ENCODE assay signal across 15 cellular contexts in the genomic region with DNA sequence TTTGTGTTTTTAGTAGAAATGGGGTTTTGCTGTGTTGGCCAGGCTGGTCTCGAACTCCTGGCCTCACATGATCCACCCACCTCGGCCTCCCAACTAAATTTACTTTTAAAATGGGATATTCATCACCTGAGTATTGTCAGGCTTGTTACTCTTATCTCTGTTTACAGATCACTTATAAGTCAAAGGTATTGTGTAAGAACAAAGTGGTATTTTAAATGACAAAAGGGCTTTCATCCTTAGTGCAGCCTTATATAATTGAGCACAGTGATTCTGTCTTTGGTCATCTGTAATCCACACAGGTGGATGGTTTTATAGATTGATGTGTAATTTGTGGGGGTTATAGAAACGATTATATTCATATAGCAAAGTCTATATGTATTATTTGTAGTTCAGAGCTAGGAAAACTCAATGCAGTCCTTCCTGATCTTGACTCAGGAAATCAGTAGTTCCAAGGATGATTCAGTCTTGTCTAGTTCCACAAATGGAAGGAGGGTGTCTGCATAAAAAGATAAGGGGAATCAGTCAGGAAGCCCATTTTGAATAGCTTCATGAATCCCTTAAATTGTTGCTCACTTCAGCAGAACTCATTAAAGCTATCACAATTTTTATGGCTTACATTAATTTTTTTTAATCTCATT. TPM values are rescaled to one million over a fixed set of nuclear protein-coding genes. Genes with fewer than 3 reads are reported as not detected.
DNase-seq lines count a peak whose midpoint lies in the region; ATAC-seq, FAIRE-seq and TF ChIP-seq lines count a peak whose summit lies in the region.
"Had no signal": no experiment of that assay in that cellular context is flagged by ENCODE, and none has a peak within 500 bp of the region (broad histone marks: within the 10 kb centered on the region; RNA-seq: fewer than 3 reads in every experiment).

No MANE protein-coding gene starts in this region.

- peaks cover 4% of the 10 kb centered on the region for H3K4me1 Mint-ChIP-seq in central memory CD8-positive, alpha-beta T cell
- no peaks in the 10 kb centered on the region for H3K4me1 Mint-ChIP-seq in stimulated activated naive B cell treated with anti-CD40 and anti-IgM and Interleukin-4, amounts not matched to agents 10 μg/mL and 1 μg/mL and 100 μg/mL, for 72 hours

- H3K4me3 ChIP-seq in HepG2 (replicated peaks in 1 of 3; ENCODE audit: insufficient read depth in 1 of 3, low read depth in 2 of 3, low read length in 3 of 3) (no peak overlapping the region), right lobe of liver (no peak overlapping the region)

- in situ Hi-C loops in HepG2 (cut with HindIII; ENCODE audit: extremely low pct_ligation_motif_present, low pct_unique_long_range_greater_than_20kb), result no loop called here

- TF ChIP-seq POLR2A in HepG2 (IDR thresholded peaks at IDR 0.05; ENCODE audit: insufficient read depth in 1 of 2, low read depth in 2 of 2, low read length in 2 of 2) (no peak), right lobe of liver (IDR thresholded peaks at IDR 0.05) (no peak)

- DNase-seq in HepG2 (ENCODE audit: low spot score) (peak; percentile 28), right lobe of liver (no peak), NCI-H69 (lab: John Stamatoyannopoulos, UW) (peak; percentile 5), A172 (ENCODE audit: low spot score) (no peak)
- DNase-seq in central memory CD8-positive, alpha-beta T cell (ENCODE audit: low spot score in 2 of 2), result no peak
- no peak for DNase-seq in stimulated activated naive B cell treated with anti-CD40 and anti-IgM and Interleukin-4, amounts not matched to agents 10 μg/mL and 1 μg/mL and 100 μg/mL, for 72 hours
- DNase-seq: CD4-positive, CD25-positive, alpha-beta regulatory T cell; NCI-H1694 treated with DMSO at 0.1 percent for 48 hours; NCI-H82; SHP77 had no signal

- H3K36me3 ChIP-seq in HepG2 (replicated peaks in 1 of 2; ENCODE audit: control insufficient read depth in 1 of 2, insufficient read depth in 2 of 2, low read length in 2 of 2), result peaks cover 2 to 21% of the 10 kb centered on the region in 2 experiments; a peak in 4 of 5 replicates
- peaks cover 0 to 41% (median 14%) of the 10 kb centered on the region in 4 donors for H3K36me3 ChIP-seq in right lobe of liver

- no peaks in the 10 kb centered on the region for H3K79me2 ChIP-seq in HepG2 (ENCODE audit: insufficient read depth, low read length)

- H3K4me3 Mint-ChIP-seq in central memory CD8-positive, alpha-beta T cell, result no peak overlapping the region
- H3K4me3 Mint-ChIP-seq in stimulated activated naive B cell treated with anti-CD40 and anti-IgM and Interleukin-4, amounts not matched to agents 10 μg/mL and 1 μg/mL and 100 μg/mL, for 72 hours, result no peak overlapping the region
- H3K4me3 Mint-ChIP-seq: CD4-positive, CD25-positive, alpha-beta regulatory T cell; T-helper 1 cell treated with Interleukin-12 subunit alpha and Interleukin-12 subunit beta and Interleukin-4 antibody, amounts not matched to agents 30 μg/mL and 1 μg/mL, for 36 hours had no signal

- TF ChIP-seq EP300 in HepG2 (IDR thresholded peaks at IDR 0.05; ENCODE audit: low read depth in 2 of 2, low read length in 2 of 2) (no peak), HepG2 (CRISPR knock-in tag; IDR thresholded peaks at IDR 0.05; ENCODE audit: borderline replicate concordance) (no peak)

- H3K4me1 ChIP-seq in HepG2 (ENCODE audit: insufficient read depth, low read length), result peaks cover 8% of the 10 kb centered on the region
- H3K4me1 ChIP-seq in right lobe of liver, result no peaks in the 10 kb centered on the region

- peaks cover 51% of the 10 kb centered on the region for H3K36me3 Mint-ChIP-seq in central memory CD8-positive, alpha-beta T cell (ENCODE audit: insufficient read depth)
- H3K36me3 Mint-ChIP-seq in stimulated activated naive B cell treated with anti-CD40 and anti-IgM and Interleukin-4, amounts not matched to agents 10 μg/mL and 1 μg/mL and 100 μg/mL, for 72 hours, result peaks cover 39 to 53% of the 10 kb centered on the region in 2 donors

- no peak overlapping the region for H2AFZ ChIP-seq in HepG2 (ENCODE audit: low read length)

- H3K27ac Mint-ChIP-seq in central memory CD8-positive, alpha-beta T cell (ENCODE audit: low read depth), result peak overlapping the region; percentile 22
- H3K27ac Mint-ChIP-seq in stimulated activated naive B cell treated with anti-CD40 and anti-IgM and Interleukin-4, amounts not matched to agents 10 μg/mL and 1 μg/mL and 100 μg/mL, for 72 hours, result peak overlapping the region; percentile 20
- H3K27ac Mint-ChIP-seq: CD4-positive, CD25-positive, alpha-beta regulatory T cell; T-helper 1 cell treated with Interleukin-12 subunit alpha and Interleukin-12 subunit beta and Interleukin-4 antibody, amounts not matched to agents 30 μg/mL and 1 μg/mL, for 36 hours had no signal

- WGBS in HepG2 (ENCODE audit: low lambda C conversion rate), result 82% methylated on average over 3 of the region's 3 CpGs
- whole genome bisulfite sequencing in right lobe of liver (ENCODE audit: insufficient coverage, low coverage, low lambda C conversion rate, missing lambda C conversion rate), result 95% methylated on average over 3 of the region's 3 CpGs

- no peak overlapping the region for H3K9ac ChIP-seq in HepG2 (ENCODE audit: insufficient read depth, low read depth, low read length)

- intact Hi-C loops in HepG2 (cut with micrococcal nuclease; ENCODE audit: unreplicated experiment), result no loop called here
- intact Hi-C loops in right lobe of liver (cut with DNase I), result no loop called here

- no peaks in the 10 kb centered on the region for H4K20me1 ChIP-seq in HepG2 (ENCODE audit: insufficient read depth, low read length)

- CTCF ChIA-PET in HepG2 (lab: Yijun Ruan, JAX; ENCODE audit: low intra/inter-chr PET ratio, low total read pairs), result no interaction called here

- H3K4me2 ChIP-seq in HepG2 (ENCODE audit: low read depth, low read length), result no peak overlapping the region

- FAIRE-seq in HepG2 (lab: Jason Lieb, UNC), result no peak
- FAIRE-seq: RCC 7860 had no signal

- H3K9me3 ChIP-seq in HepG2 (ENCODE audit: low read length), result peaks cover 16% of the 10 kb centered on the region
- no peaks in the 10 kb centered on the region for H3K9me3 ChIP-seq in right lobe of liver

- H3K27me3 Mint-ChIP-seq in central memory CD8-positive, alpha-beta T cell, result no peaks in the 10 kb centered on the region
- no peaks in the 10 kb centered on the region for H3K27me3 Mint-ChIP-seq in stimulated activated naive B cell treated with anti-CD40 and anti-IgM and Interleukin-4, amounts not matched to agents 10 μg/mL and 1 μg/mL and 100 μg/mL, for 72 hours
- H3K27me3 Mint-ChIP-seq: CD4-positive, CD25-positive, alpha-beta regulatory T cell had no signal

- TF ChIP-seq CTCF in HepG2 (CRISPR knock-in tag; IDR thresholded peaks at IDR 0.05) (no peak), right lobe of liver (IDR thresholded peaks at IDR 0.05) (no peak)

- ATAC-seq in HepG2 (no peak), right lobe of liver (no peak), HG03039 (IDR thresholded peaks at IDR 0.05; ENCODE audit: unreplicated experiment) (no peak), HG03280 (IDR thresholded peaks at IDR 0.05; ENCODE audit: unreplicated experiment) (no peak)
- no peak for ATAC-seq in central memory CD8-positive, alpha-beta T cell (replicated peaks; ENCODE audit: extremely low read depth, poor library complexity, severe bottlenecking)
- no peak for ATAC-seq in stimulated activated naive B cell treated with anti-CD40 and anti-IgM and Interleukin-4, amounts not matched to agents 10 μg/mL and 1 μg/mL and 100 μg/mL, for 72 hours (replicated peaks)
- ATAC-seq: SK-N-SH treated with all-trans-retinoic acid at 6 μM for 48 hours had no signal

- no peaks in the 10 kb centered on the region for H3K27me3 ChIP-seq in HepG2 (ENCODE audit: control insufficient read depth in 1 of 2, insufficient read depth in 2 of 2, low read length in 2 of 2)
- H3K27me3 ChIP-seq in right lobe of liver, result no peaks in the 10 kb centered on the region

- no TSS peak for BruUV-seq in HepG2 (replicated peaks; lab: Mats Ljungman, UMichigan)

- TF ChIP-seq RAD21 in HepG2 (CRISPR knock-in tag; IDR thresholded peaks at IDR 0.05), result no peak

- POLR2A ChIA-PET in HepG2 (lab: Yijun Ruan, JAX), result no interaction called here

- H3K9me3 Mint-ChIP-seq in central memory CD8-positive, alpha-beta T cell, result peaks cover 11% of the 10 kb centered on the region
- H3K9me3 Mint-ChIP-seq in stimulated activated naive B cell treated with anti-CD40 and anti-IgM and Interleukin-4, amounts not matched to agents 10 μg/mL and 1 μg/mL and 100 μg/mL, for 72 hours, result peaks cover 9 to 17% of the 10 kb centered on the region in 2 donors

- H3K27ac ChIP-seq in HepG2 (ENCODE audit: extremely low read length, insufficient read depth, low read length), result no peak overlapping the region
- H3K27ac ChIP-seq in right lobe of liver, result no peak overlapping the region

TF ChIP-seq in HepG2, 621 proteins besides CTCF, POLR2A, EP300 and RAD21 (continues in another document):
- no peak for TF ChIP-seq DPF2 (CRISPR knock-in tag; IDR thresholded peaks at IDR 0.05; ENCODE audit: borderline replicate concordance, low read depth)
- TF ChIP-seq HNF4A (CRISPR knock-in tag; IDR thresholded peaks at IDR 0.05), result no peak

RNA-seq across cellular contexts. Expression of a gene that starts 34.6 kb away (rescaled TPM):
- total RNA-seq in HepG2 (2016; rRNA removed; fragmentation: Illumina TruSeq; extraction: Trizol) (20.8 and 31.6 TPM in 2 replicates), right lobe of liver (10 to 100 TPM; 15.3 to 32.2 (median 22.3) TPM)
- total RNA-seq in HepG2 (2016; cell fraction: cytosol; rRNA removed; fragmentation: Illumina TruSeq; extraction: Trizol; ENCODE audit: low read depth), result 2.4 and 2.8 TPM in 2 replicates
- total RNA-seq in HepG2 (2016; cell fraction: insoluble cytoplasmic fraction; rRNA removed; fragmentation: Illumina TruSeq; extraction: Trizol), result 24.7 and 30.2 TPM in 2 replicates
- 4.7 and 7.3 TPM in 2 replicates for total RNA-seq in HepG2 (2016; cell fraction: membrane; rRNA removed; fragmentation: Illumina TruSeq; extraction: Trizol)
- total RNA-seq in HepG2 (2016; cell fraction: nucleus; rRNA removed; fragmentation: Illumina TruSeq; extraction: Trizol), result 25.5 and 31.7 TPM in 2 replicates
- polyA plus RNA-seq in HepG2 (2011; rRNA removed), result 11.2 and 13.0 TPM in 2 replicates
- polyA plus RNA-seq in HepG2 (2011; cell fraction: cytosol; rRNA removed), result 3.6 and 7.5 TPM in 2 replicates
- 5.4 and 9.0 TPM in 2 replicates for polyA plus RNA-seq in HepG2 (2011; cell fraction: nucleus; rRNA removed)
- polyA plus RNA-seq in HepG2 (2012), result 18.2 and 24.4 TPM in 2 replicates
- 0.51 and 0.74 TPM in 2 replicates for polyA plus RNA-seq in HepG2 (2016; cell fraction: cytosol; fragmentation: Illumina TruSeq; extraction: Trizol; ENCODE audit: low read depth)
- 26.4 and 31.6 TPM in 2 replicates for polyA plus RNA-seq in HepG2 (2016; cell fraction: insoluble cytoplasmic fraction; fragmentation: Illumina TruSeq; extraction: Trizol; ENCODE audit: low read depth)
- polyA plus RNA-seq in HepG2 (2016; cell fraction: membrane; fragmentation: Illumina TruSeq; extraction: Trizol; ENCODE audit: low read depth), result 1.9 and 2.1 TPM in 2 replicates
- 30.6 and 30.8 TPM in 2 replicates for polyA plus RNA-seq in HepG2 (2016; cell fraction: nucleus; fragmentation: Illumina TruSeq; extraction: Trizol; ENCODE audit: insufficient read depth, low read depth)
- polyA minus RNA-seq in HepG2 (2011; rRNA and poly(A)+ RNA removed; ENCODE audit: low replicate concordance), result 4.5 and 11.2 TPM in 2 replicates
- polyA minus RNA-seq in HepG2 (2011; cell fraction: cytosol; rRNA and poly(A)+ RNA removed), result 10.1 and 13.0 TPM in 2 replicates
- polyA minus RNA-seq in HepG2 (2011; cell fraction: nucleus; rRNA and poly(A)+ RNA removed), result 53.0 and 78.4 TPM in 2 replicates
- total RNA-seq in A172 (2014; rRNA removed; shearing (Covaris generic)), result 54.5 and 63.2 TPM in 2 replicates

Comparison
In these comparisons a context has a peak if more than half of its experiments do, and no peak if none do; other contexts are left out.
1. DNase-seq: peak in HepG2 (single experiment) and NCI-H69 (single experiment); none in right lobe of liver (0 of 3), central memory CD8-positive, alpha-beta T cell (0 of 2), stimulated activated naive B cell treated with anti-CD40 and anti-IgM and Interleukin-4, amounts not matched to agents 10 μg/mL and 1 μg/mL and 100 μg/mL, for 72 hours (single experiment) and A172 (single experiment).